ENCODE assay signal across 1 cellular context in genomic region chr12:95802482-95803264, GRCh38.
TF ChIP-seq lines count a peak whose summit lies in the region.

No MANE protein-coding gene starts in this region.

TF ChIP-seq in HepG2, 621 proteins besides CTCF, POLR2A, EP300 and RAD21 (continued from another document and continues in another):
- TF ChIP-seq ZNF253 (CRISPR knock-in tag; IDR thresholded peaks at IDR 0.05; ENCODE audit: borderline replicate concordance): no peak
- TF ChIP-seq ZFP37 (CRISPR knock-in tag; IDR thresholded peaks at IDR 0.05; ENCODE audit: borderline replicate concordance): no peak
- no peak for TF ChIP-seq ZBTB10 (CRISPR knock-in tag; IDR thresholded peaks at IDR 0.05; ENCODE audit: borderline replicate concordance)
- TF ChIP-seq ZNF597 (CRISPR knock-in tag; IDR thresholded peaks at IDR 0.05): no peak
- TF ChIP-seq HDAC2 (CRISPR knock-in tag; IDR thresholded peaks at IDR 0.05): peak; percentile 88
- no peak for TF ChIP-seq DBP (CRISPR knock-in tag; IDR thresholded peaks at IDR 0.05; ENCODE audit: not compliant biosample characterization)
- TF ChIP-seq ZBTB14 (CRISPR knock-in tag; IDR thresholded peaks at IDR 0.05): no peak
- no peak for TF ChIP-seq RFXANK (CRISPR knock-in tag; IDR thresholded peaks at IDR 0.05)
- TF ChIP-seq ZNF564 (CRISPR knock-in tag; IDR thresholded peaks at IDR 0.05): no peak
- no peak for TF ChIP-seq ZNF557 (CRISPR knock-in tag; IDR thresholded peaks at IDR 0.05)
- no peak for TF ChIP-seq ISX (CRISPR knock-in tag; conservative IDR thresholded peaks at IDR 0.05)
- TF ChIP-seq EHMT2 (IDR thresholded peaks at IDR 0.05; ENCODE audit: borderline replicate concordance, low read depth, low read length): no peak
- no peak for TF ChIP-seq ZNF329 (CRISPR knock-in tag; IDR thresholded peaks at IDR 0.05; ENCODE audit: low read depth)
- no peak for TF ChIP-seq ZBTB7A (CRISPR knock-in tag; IDR thresholded peaks at IDR 0.05)
- TF ChIP-seq SPEN (CRISPR knock-in tag; IDR thresholded peaks at IDR 0.05; ENCODE audit: low read depth): no peak
- no peak for TF ChIP-seq RBM22 (optimal IDR thresholded peaks at IDR 0.05; ENCODE audit: low read length)
- peak; percentile 79 for TF ChIP-seq HDAC1 (CRISPR knock-in tag; IDR thresholded peaks at IDR 0.05)
- TF ChIP-seq HNRNPK (IDR thresholded peaks at IDR 0.05; ENCODE audit: low read depth, low read length, poor library complexity, severe bottlenecking): no peak
- TF ChIP-seq HNF1A (IDR thresholded peaks at IDR 0.05; ENCODE audit: low read depth): peak; percentile 82
- TF ChIP-seq HNF1A (CRISPR knock-in tag; IDR thresholded peaks at IDR 0.05; ENCODE audit: borderline replicate concordance): peak; percentile 72; the same call in 1 of the 2 replicates
- TF ChIP-seq CEBPG (CRISPR knock-in tag; IDR thresholded peaks at IDR 0.05): peak; percentile 69
- no peak for TF ChIP-seq EZH2 (conservative IDR thresholded peaks at IDR 0.05; ENCODE audit: low read depth, low read length)
- TF ChIP-seq ZNF7 (CRISPR knock-in tag; IDR thresholded peaks at IDR 0.05): no peak
- no peak for TF ChIP-seq ZBTB33 (CRISPR knock-in tag; IDR thresholded peaks at IDR 0.05)
- no peak for TF ChIP-seq PRDM15 (CRISPR knock-in tag; IDR thresholded peaks at IDR 0.05)
- TF ChIP-seq SNAPC5 (CRISPR knock-in tag; IDR thresholded peaks at IDR 0.05; ENCODE audit: borderline replicate concordance): no peak
- TF ChIP-seq ZNF264 (CRISPR knock-in tag; IDR thresholded peaks at IDR 0.05): no peak
- no peak for TF ChIP-seq GABPA (IDR thresholded peaks at IDR 0.05; ENCODE audit: low read depth, low read length)
- TF ChIP-seq GABPA (CRISPR knock-in tag; IDR thresholded peaks at IDR 0.05; ENCODE audit: low read depth): peak; percentile 35; the same call in 1 of the 2 replicates
- no peak for TF ChIP-seq KLF15 (CRISPR knock-in tag; IDR thresholded peaks at IDR 0.05; ENCODE audit: borderline replicate concordance)
- no peak for TF ChIP-seq ZNF841 (CRISPR knock-in tag; IDR thresholded peaks at IDR 0.05; ENCODE audit: borderline replicate concordance)
- no peak for TF ChIP-seq SKIL (CRISPR knock-in tag; IDR thresholded peaks at IDR 0.05; ENCODE audit: borderline replicate concordance)
- TF ChIP-seq SMYD3 (CRISPR knock-in tag; IDR thresholded peaks at IDR 0.05): peak; percentile 90
- TF ChIP-seq ELF3 (CRISPR knock-in tag; IDR thresholded peaks at IDR 0.05): peak; percentile 14; the same call in 1 of the 2 replicates
- no peak for TF ChIP-seq MXI1 (IDR thresholded peaks at IDR 0.05; ENCODE audit: borderline replicate concordance, low read depth, low read length)
- no peak for TF ChIP-seq NRL (CRISPR knock-in tag; IDR thresholded peaks at IDR 0.05; ENCODE audit: borderline replicate concordance)
- peak; percentile 75 for TF ChIP-seq ATF2 (CRISPR knock-in tag; IDR thresholded peaks at IDR 0.05)
